ENCODE assay signal across 26 cellular contexts in genomic region chr7:97576043-97576442, GRCh38.
"Had no signal": no experiment of that assay in that cellular context is flagged by ENCODE, and none has a peak within 500 bp of the region (broad histone marks: within the 10 kb centered on the region; RNA-seq: fewer than 3 reads in every experiment).

No MANE protein-coding gene starts in this region.

- H3K4me3 Mint-ChIP-seq: naive thymus-derived CD4-positive, alpha-beta T cell; nephron; stimulated activated effector memory CD8-positive, alpha-beta T cell treated with anti-CD3 and anti-CD28 coated beads, Interleukin-12 subunit alpha, Interleukin-12 subunit beta, amount 100 ng/mL, for 72 hours; type B pancreatic cell had no signal

- H3K27ac ChIP-seq: coronary artery, heart right ventricle, left lung, prostate gland, right atrium auricular region, testis, tibial artery had no signal

- H3K36me3 ChIP-seq: heart right ventricle, left lung, prostate gland, right atrium auricular region, tibial artery had no signal

- H3K9me3 Mint-ChIP-seq: nephron; stimulated activated effector memory CD8-positive, alpha-beta T cell treated with anti-CD3 and anti-CD28 coated beads, Interleukin-12 subunit alpha, Interleukin-12 subunit beta, amount 100 ng/mL, for 72 hours; type B pancreatic cell had no signal

- ATAC-seq: heart right ventricle; left cardiac atrium; left lung; naive thymus-derived CD4-positive, alpha-beta T cell; sciatic nerve; stimulated activated effector memory CD8-positive, alpha-beta T cell treated with anti-CD3 and anti-CD28 coated beads, Interleukin-12 subunit alpha, Interleukin-12 subunit beta, amount 100 ng/mL, for 72 hours; stimulated activated naive CD8-positive, alpha-beta T cell treated with anti-CD3 and anti-CD28 coated beads, Interleukin-15, Interleukin-2, amounts not matched to agents 100 U/mL and 50 U/mL, for 24 hours had no signal

- H3K27me3 Mint-ChIP-seq: type B pancreatic cell had no signal

- H3K9me3 ChIP-seq: prostate gland, right atrium auricular region, testis, tibial artery had no signal

- H3K27me3 ChIP-seq: heart right ventricle, left lung, right atrium auricular region, testis, tibial artery had no signal

- H3K4me3 ChIP-seq: coronary artery, heart right ventricle, left lung, prostate gland, right atrium auricular region, smooth muscle cell, testis, tibial artery had no signal

- DNase-seq: dermis blood vessel endothelial cell; effector memory CD4-positive, alpha-beta T cell; foreskin fibroblast; glutamatergic neuron; heart right ventricle; hypothalamus; left cardiac atrium; left lung; mesenchymal stem cell; midbrain; naive thymus-derived CD4-positive, alpha-beta T cell; nucleus accumbens; stimulated activated CD4-positive, alpha-beta T cell treated with anti-CD3 and anti-CD28 coated beads, Interleukin-2, amount 100 ng/mL, for 24 hours; stimulated activated CD4-positive, alpha-beta T cell treated with anti-CD3 and anti-CD28 coated beads, Interleukin-4, amount 100 ng/mL, for 24 hours; stimulated activated naive CD8-positive, alpha-beta T cell treated with anti-CD3 and anti-CD28 coated beads, Interleukin-15, Interleukin-2, amounts not matched to agents 100 U/mL and 50 U/mL, for 24 hours; substantia nigra; testis; tibial artery had no signal

- H3K4me1 ChIP-seq: heart right ventricle, left lung, prostate gland, right atrium auricular region, testis, tibial artery had no signal

- H3K36me3 Mint-ChIP-seq: naive thymus-derived CD4-positive, alpha-beta T cell; stimulated activated effector memory CD8-positive, alpha-beta T cell treated with anti-CD3 and anti-CD28 coated beads, Interleukin-12 subunit alpha, Interleukin-12 subunit beta, amount 100 ng/mL, for 72 hours; type B pancreatic cell had no signal

- H3K4me1 Mint-ChIP-seq: naive thymus-derived CD4-positive, alpha-beta T cell; nephron; stimulated activated effector memory CD8-positive, alpha-beta T cell treated with anti-CD3 and anti-CD28 coated beads, Interleukin-12 subunit alpha, Interleukin-12 subunit beta, amount 100 ng/mL, for 72 hours had no signal

- H3K4me2 ChIP-seq: smooth muscle cell had no signal

- H3K27ac Mint-ChIP-seq: naive thymus-derived CD4-positive, alpha-beta T cell; nephron; stimulated activated effector memory CD8-positive, alpha-beta T cell treated with anti-CD3 and anti-CD28 coated beads, Interleukin-12 subunit alpha, Interleukin-12 subunit beta, amount 100 ng/mL, for 72 hours; type B pancreatic cell had no signal
